Comparison of ENCODE assay signal across 15 cellular contexts in genomic region chr11:104731890-104732289, GRCh38.
"Had no signal": no experiment of that assay in that cellular context is flagged by ENCODE, and none has a peak within 500 bp of the region (broad histone marks: within the 10 kb centered on the region; RNA-seq: fewer than 3 reads in every experiment).

No MANE protein-coding gene starts in this region.

- H3K9me3 Mint-ChIP-seq: activated naive CD4-positive, alpha-beta T cell treated with anti-CD3 and anti-CD28 coated beads for 36 hours; central memory CD8-positive, alpha-beta T cell; neural crest cell; stimulated activated naive CD8-positive, alpha-beta T cell treated with anti-CD3 and anti-CD28 coated beads, Interleukin-15, Interleukin-2, amounts not matched to agents 100 ng/mL and 50 ng/mL, for 24 hours had no signal

- H3K4me1 ChIP-seq: testis had no signal

- H3K27ac Mint-ChIP-seq: activated naive CD4-positive, alpha-beta T cell treated with anti-CD3 and anti-CD28 coated beads for 36 hours; brain; stimulated activated naive CD8-positive, alpha-beta T cell treated with anti-CD3 and anti-CD28 coated beads, Interleukin-15, Interleukin-2, amounts not matched to agents 100 ng/mL and 50 ng/mL, for 24 hours had no signal

- H3K4me3 Mint-ChIP-seq: activated naive CD4-positive, alpha-beta T cell treated with anti-CD3 and anti-CD28 coated beads for 36 hours; brain; central memory CD8-positive, alpha-beta T cell; neural crest cell; stimulated activated naive CD8-positive, alpha-beta T cell treated with anti-CD3 and anti-CD28 coated beads, Interleukin-15, Interleukin-2, amounts not matched to agents 100 ng/mL and 50 ng/mL, for 24 hours had no signal

- DNase-seq: activated CD4-positive, alpha-beta T cell treated with anti-CD3 and anti-CD28 coated beads for 1 hour; activated naive CD4-positive, alpha-beta T cell treated with anti-CD3 and anti-CD28 coated beads for 36 hours; amniotic stem cell; cortex of kidney; effector CD8-positive, alpha-beta T cell; hippocampal formation; mesendoderm; testis; upper lobe of right lung had no signal

- H3K27me3 ChIP-seq: testis, upper lobe of right lung had no signal

- H3K36me3 ChIP-seq: upper lobe of right lung had no signal

- H3K27me3 Mint-ChIP-seq: brain; central memory CD8-positive, alpha-beta T cell; stimulated activated naive CD8-positive, alpha-beta T cell treated with anti-CD3 and anti-CD28 coated beads, Interleukin-15, Interleukin-2, amounts not matched to agents 100 ng/mL and 50 ng/mL, for 24 hours had no signal

- ATAC-seq: sciatic nerve, upper lobe of right lung had no signal

- H3K27ac ChIP-seq: epithelial cell of prostate, testis, upper lobe of right lung had no signal

- H3K36me3 Mint-ChIP-seq: brain had no signal

- H3K4me3 ChIP-seq: testis, upper lobe of right lung had no signal

- H3K4me1 Mint-ChIP-seq: brain, neural crest cell had no signal
